ENCODE assay signal across 8 cellular contexts in genomic region chr12:48814313-48815280, GRCh38. TPM values are rescaled to one million over a fixed set of nuclear protein-coding genes. Genes with fewer than 3 reads are reported as not detected.
A peak's percentile ranks its signal among the peaks of the same experiment; 100 is the strongest.
DNase-seq lines count a peak whose midpoint lies in the region; ATAC-seq and TF ChIP-seq lines count a peak whose summit lies in the region.

No MANE protein-coding gene starts in this region.

- H3K27me3 ChIP-seq in CD4-positive, CD25-positive, alpha-beta regulatory T cell (ENCODE audit: control insufficient read depth, insufficient read depth, low read length), result no peaks in the 10 kb centered on the region

- peak overlapping the region in 2 of 3 donors; percentile 29 to 56 for H3K27ac Mint-ChIP-seq in CD4-positive, CD25-positive, alpha-beta regulatory T cell
- H3K27ac Mint-ChIP-seq in stimulated activated memory B cell treated with anti-CD40 and anti-IgM and Interleukin-4, amounts not matched to agents 10 μg/mL and 1 μg/mL and 100 μg/mL, for 72 hours, result peak overlapping the region; percentile 85

- DNase-seq in CD4-positive, CD25-positive, alpha-beta regulatory T cell, result peak; percentile 64 to 77 (median 66)
- DNase-seq in NOMO-1 treated with DMSO at 0.1 percent for 48 hours (lab: John Stamatoyannopoulos, UW; ENCODE audit: unreplicated experiment) (peak; percentile 63), activated T-cell treated with anti-CD3 and anti-CD28 coated beads for 48 hours (ENCODE audit: low read depth) (peak; percentile 86), myocyte (ENCODE audit: low read depth) (peak; percentile 85)

- no peaks in the 10 kb centered on the region for H3K36me3 Mint-ChIP-seq in CD4-positive, CD25-positive, alpha-beta regulatory T cell
- no peaks in the 10 kb centered on the region for H3K36me3 Mint-ChIP-seq in stimulated activated memory B cell treated with anti-CD40 and anti-IgM and Interleukin-4, amounts not matched to agents 10 μg/mL and 1 μg/mL and 100 μg/mL, for 72 hours

- peaks cover 6 to 49% (median 18%) of the 10 kb centered on the region in 4 donors for H3K4me1 Mint-ChIP-seq in CD4-positive, CD25-positive, alpha-beta regulatory T cell
- peaks cover 51% of the 10 kb centered on the region for H3K4me1 Mint-ChIP-seq in stimulated activated memory B cell treated with anti-CD40 and anti-IgM and Interleukin-4, amounts not matched to agents 10 μg/mL and 1 μg/mL and 100 μg/mL, for 72 hours

- peak overlapping the region; percentile 90 to 96 (median 92) for H3K4me3 Mint-ChIP-seq in CD4-positive, CD25-positive, alpha-beta regulatory T cell
- peak overlapping the region; percentile 90 for H3K4me3 Mint-ChIP-seq in stimulated activated memory B cell treated with anti-CD40 and anti-IgM and Interleukin-4, amounts not matched to agents 10 μg/mL and 1 μg/mL and 100 μg/mL, for 72 hours

- H3K36me3 ChIP-seq in CD4-positive, CD25-positive, alpha-beta regulatory T cell (ENCODE audit: control insufficient read depth, insufficient read depth, low read length), result no peaks in the 10 kb centered on the region

- peaks cover 34% of the 10 kb centered on the region for H3K4me1 ChIP-seq in CD4-positive, CD25-positive, alpha-beta regulatory T cell (ENCODE audit: control insufficient read depth, insufficient read depth, low read length, poor library complexity, severe bottlenecking)

- H3K27me3 Mint-ChIP-seq in CD4-positive, CD25-positive, alpha-beta regulatory T cell, result peaks cover 10% of the 10 kb centered on the region
- peaks cover 29% of the 10 kb centered on the region for H3K27me3 Mint-ChIP-seq in stimulated activated memory B cell treated with anti-CD40 and anti-IgM and Interleukin-4, amounts not matched to agents 10 μg/mL and 1 μg/mL and 100 μg/mL, for 72 hours

- H3K27ac ChIP-seq in CD4-positive, CD25-positive, alpha-beta regulatory T cell (ENCODE audit: insufficient read depth, low read length, poor library complexity, severe bottlenecking), result peak overlapping the region; percentile 29

- TF ChIP-seq POLR2A in GM19193 (IDR thresholded peaks at IDR 0.05; ENCODE audit: extremely low read depth, insufficient read depth, insufficient read length), result peak; percentile 7

- H3K9me3 Mint-ChIP-seq in CD4-positive, CD25-positive, alpha-beta regulatory T cell, result no peaks in the 10 kb centered on the region
- no peaks in the 10 kb centered on the region for H3K9me3 Mint-ChIP-seq in stimulated activated memory B cell treated with anti-CD40 and anti-IgM and Interleukin-4, amounts not matched to agents 10 μg/mL and 1 μg/mL and 100 μg/mL, for 72 hours

- H3K4me3 ChIP-seq in CD4-positive, CD25-positive, alpha-beta regulatory T cell (ENCODE audit: low read depth, low read length), result peak overlapping the region; percentile 65

- ATAC-seq in CD4-positive, CD25-positive, alpha-beta regulatory T cell (ENCODE audit: low read depth in 2 of 2), result peak; percentile 73 to 75
- peak; percentile 54 for ATAC-seq in HG03378 (IDR thresholded peaks at IDR 0.05; ENCODE audit: unreplicated experiment)
- ATAC-seq in esophagus mucosa, result peak; percentile 84
- ATAC-seq in stimulated activated memory B cell treated with anti-CD40 and anti-IgM and Interleukin-4, amounts not matched to agents 10 μg/mL and 1 μg/mL and 100 μg/mL, for 72 hours, result peak; percentile 92

- H3K9me3 ChIP-seq in CD4-positive, CD25-positive, alpha-beta regulatory T cell (ENCODE audit: control insufficient read depth in 2 of 2, low read length in 2 of 2), result no peaks in the 10 kb centered on the region

RNA-seq across cellular contexts. Expression of gene CACNB3, which starts 3.7 kb away (rescaled TPM):
- total RNA-seq in CD4-positive, CD25-positive, alpha-beta regulatory T cell, result 9.1 TPM
- 1 to 10 TPM in 2 of 4 donors, under 1 TPM in 2; 0.32 to 2.3 (median 0.83) TPM for polyA plus RNA-seq in CD4-positive, CD25-positive, alpha-beta regulatory T cell
- total RNA-seq in esophagus mucosa, result 28.8 TPM
- total RNA-seq in myocyte, result 8.5 and 9.0 TPM in 2 replicates
- 27.2 TPM for polyA plus RNA-seq in myocyte (2012)

RNA-seq across cellular contexts. Expression of gene ADCY6, which starts 25.7 kb away (rescaled TPM):
- 0.12 TPM for total RNA-seq in CD4-positive, CD25-positive, alpha-beta regulatory T cell
- polyA plus RNA-seq in CD4-positive, CD25-positive, alpha-beta regulatory T cell, result not detected
- total RNA-seq in esophagus mucosa (11.1 TPM), myocyte (32.9 and 44.2 TPM in 2 replicates)
- 45.8 TPM for polyA plus RNA-seq in myocyte (2012)

RNA-seq across cellular contexts. Expression of gene DDX23, which starts 37.4 kb away (rescaled TPM):
- 96.3 TPM for total RNA-seq in CD4-positive, CD25-positive, alpha-beta regulatory T cell
- polyA plus RNA-seq in CD4-positive, CD25-positive, alpha-beta regulatory T cell, result 10 to 100 TPM; 30.5 to 40.4 (median 34.7) TPM
- 37.3 TPM for total RNA-seq in esophagus mucosa
- total RNA-seq in myocyte, result 60.4 and 61.2 TPM in 2 replicates
- 58.3 TPM for polyA plus RNA-seq in myocyte (2012)

RNA-seq across cellular contexts. Expression of gene RND1, which starts 51.1 kb away (rescaled TPM):
- total RNA-seq in CD4-positive, CD25-positive, alpha-beta regulatory T cell, result 7.3 TPM
- polyA plus RNA-seq in CD4-positive, CD25-positive, alpha-beta regulatory T cell, result under 1 TPM; 0.13 to 0.63 (median 0.42) TPM
- total RNA-seq in esophagus mucosa, result 2.6 TPM
- total RNA-seq in myocyte, result not detected in 2 replicates
- 0.19 TPM for polyA plus RNA-seq in myocyte (2012)

Comparison
In these comparisons a context has a peak if more than half of its experiments do, and no peak if none do; other contexts are left out.
1. Peak in every context shown above with its lines: DNase-seq, ATAC-seq, H3K4me3 ChIP-seq and H3K27ac ChIP-seq.
2. RNA of gene ADCY6, which starts 25.7 kb away (total RNA-seq): 32.9 to 44.2 TPM in myocyte and 11.1 TPM in esophagus mucosa (single experiment); 0.12 TPM in CD4-positive, CD25-positive, alpha-beta regulatory T cell (single experiment); every median in the first group is over 10 times any median in the second.